ENCODE assay signal across 2 cellular contexts in the genomic region with DNA sequence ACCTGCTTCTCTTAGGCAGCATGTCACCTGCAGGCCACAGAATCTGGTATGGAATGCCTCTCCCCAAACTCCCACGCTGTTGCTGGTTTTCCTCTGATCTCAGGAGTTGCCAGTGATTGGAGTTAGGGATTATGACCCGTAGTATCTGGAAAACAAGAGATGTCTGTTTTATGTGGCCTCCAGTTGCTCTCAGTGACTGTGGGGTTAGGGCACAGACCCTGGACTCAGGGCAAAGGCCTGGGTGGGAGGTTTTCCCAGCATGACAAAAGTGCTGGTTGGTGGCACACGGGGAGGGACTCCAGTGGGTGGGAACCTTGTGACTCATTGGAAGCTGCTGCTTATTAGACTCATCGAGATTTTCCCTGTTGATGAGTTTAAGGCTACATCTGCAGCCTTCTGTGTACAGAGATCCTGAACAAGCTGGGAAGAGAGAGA.
TF ChIP-seq lines count a peak whose summit lies in the region.

A gene with protein sequence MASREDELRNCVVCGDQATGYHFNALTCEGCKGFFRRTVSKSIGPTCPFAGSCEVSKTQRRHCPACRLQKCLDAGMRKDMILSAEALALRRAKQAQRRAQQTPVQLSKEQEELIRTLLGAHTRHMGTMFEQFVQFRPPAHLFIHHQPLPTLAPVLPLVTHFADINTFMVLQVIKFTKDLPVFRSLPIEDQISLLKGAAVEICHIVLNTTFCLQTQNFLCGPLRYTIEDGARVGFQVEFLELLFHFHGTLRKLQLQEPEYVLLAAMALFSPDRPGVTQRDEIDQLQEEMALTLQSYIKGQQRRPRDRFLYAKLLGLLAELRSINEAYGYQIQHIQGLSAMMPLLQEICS (minus strand): TSS at position 165 of the 435 bp plus-strand sequence. CDS start 1,638 bp downstream, outside the sequence.

TF ChIP-seq in HEK293, 187 proteins besides CTCF, POLR2A, EP300 and RAD21:
- TF ChIP-seq ZNF140 (tag by site-specific recombination; IDR thresholded peaks at IDR 0.05) (no peak), ZNF354C (tag by site-specific recombination; IDR thresholded peaks at IDR 0.05; ENCODE audit: borderline replicate concordance, low read depth) (no peak), YY1 (tag by site-specific recombination; IDR thresholded peaks at IDR 0.05) (no peak), ZXDB (tag by site-specific recombination; IDR thresholded peaks at IDR 0.05) (no peak), ZNF473 (tag by site-specific recombination; IDR thresholded peaks at IDR 0.05) (no peak), EGR2 (tag by site-specific recombination; IDR thresholded peaks at IDR 0.05; ENCODE audit: low read depth) (0 out of 2 replicates have a peak, but pooled peaks have one; percentile 19)

TF ChIP-seq in GM12878, 131 proteins besides CTCF, POLR2A, EP300 and RAD21:
- TF ChIP-seq YBX1 (IDR thresholded peaks at IDR 0.05) (no peak), BACH1 (IDR thresholded peaks at IDR 0.05; ENCODE audit: borderline replicate concordance) (no peak), MXI1 (IDR thresholded peaks at IDR 0.05; ENCODE audit: low read depth, low read length) (no peak), CBX3 (IDR thresholded peaks at IDR 0.05; ENCODE audit: borderline replicate concordance, low read depth) (no peak), KDM1A (IDR thresholded peaks at IDR 0.05; ENCODE audit: borderline replicate concordance) (no peak), FOXK2 (IDR thresholded peaks at IDR 0.05) (no peak), BRCA1 (IDR thresholded peaks at IDR 0.05; ENCODE audit: low read depth, low read length) (no peak), GATAD2B (conservative IDR thresholded peaks at IDR 0.05; ENCODE audit: low read depth) (no peak)
